In the genomic region with DNA sequence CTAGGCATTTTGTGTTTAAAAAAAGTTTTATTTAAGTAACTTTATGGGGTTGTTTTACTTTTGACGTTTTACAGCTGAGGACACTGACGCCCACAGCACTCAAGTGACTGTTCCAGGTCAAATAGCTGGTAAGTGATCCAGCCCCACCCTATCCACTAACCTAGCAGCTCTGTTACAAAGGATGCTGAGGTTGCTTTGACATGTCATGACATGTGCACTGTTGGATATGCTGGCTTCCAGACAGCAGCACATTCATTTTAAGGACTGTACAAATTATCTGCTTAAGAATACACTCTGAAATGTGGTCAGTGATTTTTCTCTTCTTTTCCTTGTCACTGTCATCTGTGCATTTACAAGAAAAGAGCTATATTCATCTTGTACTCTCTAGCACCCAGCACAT, we compare ENCODE assay signal across 21 cellular contexts.
DNase-seq lines count a peak whose midpoint lies in the region; ATAC-seq, FAIRE-seq and TF ChIP-seq lines count a peak whose summit lies in the region.
"Had no signal": no experiment of that assay in that cellular context is flagged by ENCODE, and none has a peak within 500 bp of the region (broad histone marks: within the 10 kb centered on the region; RNA-seq: fewer than 3 reads in every experiment).

No MANE protein-coding gene starts in this region.

- no peaks in the 10 kb centered on the region for H4K20me1 ChIP-seq in keratinocyte (ENCODE audit: control insufficient read depth, extremely low read depth, insufficient read depth, low read length)

- H3K9ac ChIP-seq in keratinocyte (ENCODE audit: control insufficient read depth, extremely low read depth, insufficient read depth, low read length) = no peak overlapping the region
- H3K9ac ChIP-seq: KMS-11 had no signal

- peak overlapping the region; percentile 51 for H3K4me2 ChIP-seq in keratinocyte (ENCODE audit: control insufficient read depth, extremely low read depth, insufficient read depth, low read depth, low read length)
- H3K4me2 ChIP-seq: KMS-11 had no signal

- H3K9me1 ChIP-seq in keratinocyte (ENCODE audit: control insufficient read depth, extremely low read depth, insufficient read depth, low read length) = no peaks in the 10 kb centered on the region

- H3K9me3 ChIP-seq in SJCRH30 (replicated peaks) (peaks cover 13% of the 10 kb centered on the region; the same call in 1 of the 2 replicates), keratinocyte (ENCODE audit: control insufficient read depth, low read depth, low read length) (no peaks in the 10 kb centered on the region)
- H3K9me3 ChIP-seq: BE2C had no signal

- H3K79me2 ChIP-seq in keratinocyte (ENCODE audit: control insufficient read depth, insufficient read depth, low read length) = no peaks in the 10 kb centered on the region

- peak; percentile 12 for DNase-seq in DMS79 treated with DMSO at 0.1 percent for 48 hours (lab: John Stamatoyannopoulos, UW)
- DNase-seq in DMS79 (lab: John Stamatoyannopoulos, UW) = no peak
- DNase-seq in LHCN-M2 (ENCODE audit: low read depth) = peak; percentile 41
- DNase-seq in SJCRH30 = peak; percentile 11 to 22
- DNase-seq in keratinocyte (ENCODE audit: low read depth, low spot score) = peak; percentile 83
- DNase-seq in stimulated activated naive CD8-positive, alpha-beta T cell treated with anti-CD3 and anti-CD28 coated beads, Interleukin-15, Interleukin-2, amounts not matched to agents 100 U/mL and 50 U/mL, for 24 hours = no peak
- no peak for DNase-seq in HuH-7 (ENCODE audit: low spot score)
- DNase-seq: 8988T; BE2C; CD4-positive, alpha-beta T cell; DND-41; MG63; NCI-H1930; NCI-H526; OCI-M1 had no signal

- H3K36me3 ChIP-seq in SJCRH30 = no peaks in the 10 kb centered on the region
- no peaks in the 10 kb centered on the region for H3K36me3 ChIP-seq in keratinocyte (ENCODE audit: control insufficient read depth in 2 of 2, extremely low read depth in 1 of 2, insufficient read depth in 2 of 2, low read length in 2 of 2)
- H3K36me3 ChIP-seq: BE2C, MG63 had no signal

- dilution Hi-C loops in keratinocyte (cut with MboI; ENCODE audit: extremely low pct_ligation_motif_present, low sequenced_read_pairs) = no loop called here

- peak; percentile 99 for FAIRE-seq in keratinocyte (lab: Jason Lieb, UNC)
- FAIRE-seq: G401.6, GM12878, GM18507 had no signal

- no peak overlapping the region for H3K27ac ChIP-seq in SJCRH30
- peak overlapping the region; percentile 43 for H3K27ac ChIP-seq in keratinocyte (ENCODE audit: control insufficient read depth, insufficient read depth, low read length)
- H3K27ac ChIP-seq: KMS-11 had no signal

- H3K4me3 ChIP-seq in SJCRH30 (no peak overlapping the region), keratinocyte (ENCODE audit: control insufficient read depth in 2 of 3, extremely low read depth in 1 of 3, insufficient read depth in 2 of 3, low read depth in 1 of 3, low read length in 3 of 3) (no peak overlapping the region)
- H3K4me3 ChIP-seq: GM12878, MG63 had no signal

- H2AFZ ChIP-seq in keratinocyte (ENCODE audit: control insufficient read depth, low read length) = no peak overlapping the region

- no peak for TF ChIP-seq CTCF in keratinocyte (optimal IDR thresholded peaks at IDR 0.05 in 1 of 3, IDR thresholded peaks at IDR 0.05 in 1 of 3, conservative IDR thresholded peaks at IDR 0.05 in 1 of 3; ENCODE audit: extremely low read depth in 1 of 3, insufficient read depth in 2 of 3, low read length in 3 of 3)

- H3K27me3 ChIP-seq in SJCRH30 = no peaks in the 10 kb centered on the region
- no peaks in the 10 kb centered on the region for H3K27me3 ChIP-seq in keratinocyte (ENCODE audit: control insufficient read depth, extremely low read depth, insufficient read depth, low read length)
- H3K27me3 ChIP-seq: BE2C, MG63 had no signal

- no peak for ATAC-seq in stimulated activated naive CD8-positive, alpha-beta T cell treated with anti-CD3 and anti-CD28 coated beads, Interleukin-15, Interleukin-2, amounts not matched to agents 100 U/mL and 50 U/mL, for 24 hours
- no peak for ATAC-seq in HG03175 (IDR thresholded peaks at IDR 0.05; ENCODE audit: unreplicated experiment)
- ATAC-seq: GM12878, HCT116 had no signal

- H3K4me1 ChIP-seq in SJCRH30 (no peaks in the 10 kb centered on the region), keratinocyte (ENCODE audit: control insufficient read depth, extremely low read depth, insufficient read depth, low read length) (peaks cover 32% of the 10 kb centered on the region)
- H3K4me1 ChIP-seq: BE2C had no signal

Comparison
In these comparisons a context has a peak if more than half of its experiments do, and no peak if none do; other contexts are left out.
1. DNase-seq: peak in DMS79 treated with DMSO at 0.1 percent for 48 hours (single experiment), LHCN-M2 (single experiment), SJCRH30 (2 of 2) and keratinocyte (single experiment); none in DMS79 (single experiment), stimulated activated naive CD8-positive, alpha-beta T cell treated with anti-CD3 and anti-CD28 coated beads, Interleukin-15, Interleukin-2, amounts not matched to agents 100 U/mL and 50 U/mL, for 24 hours (single experiment) and HuH-7 (single experiment).